ENCODE assay signal across 14 cellular contexts in the genomic region with DNA sequence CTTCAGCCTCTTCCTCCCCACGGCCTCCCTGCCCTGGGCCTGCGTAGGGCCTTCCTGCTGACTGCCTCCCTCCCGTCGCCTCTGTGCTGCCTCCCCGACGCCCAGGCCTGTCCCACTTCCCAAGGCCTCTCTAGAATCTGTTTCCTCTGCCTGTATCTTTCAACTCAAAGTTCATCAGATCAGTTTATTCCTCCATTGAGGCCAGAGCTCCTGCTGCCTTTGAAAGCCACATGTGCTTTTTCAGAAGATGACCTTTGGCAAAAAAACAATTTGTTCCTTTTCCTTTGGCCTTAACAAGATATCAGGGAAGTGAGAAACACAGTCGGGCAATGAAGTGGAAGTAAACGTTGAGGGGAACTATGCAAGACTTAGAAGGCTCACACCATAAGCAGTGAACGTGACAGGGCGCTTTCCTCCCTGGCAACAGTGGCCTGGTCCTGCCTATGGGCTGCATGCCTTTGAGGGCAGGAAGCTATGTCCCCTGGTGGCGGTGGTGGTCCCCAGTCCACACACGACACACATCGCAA.
A peak's percentile ranks its signal among the peaks of the same experiment; 100 is the strongest.
DNase-seq lines count a peak whose midpoint lies in the region; ATAC-seq and TF ChIP-seq lines count a peak whose summit lies in the region.
"Had no signal": no experiment of that assay in that cellular context is flagged by ENCODE, and none has a peak within 500 bp of the region (broad histone marks: within the 10 kb centered on the region; RNA-seq: fewer than 3 reads in every experiment).

No MANE protein-coding gene starts in this region.

- H3K4me1 Mint-ChIP-seq in glutamatergic neuron (ENCODE audit: low read depth, unreplicated experiment) (peaks cover 13% of the 10 kb centered on the region), type B pancreatic cell (ENCODE audit: unreplicated experiment) (peaks cover 28% of the 10 kb centered on the region)
- no peaks in the 10 kb centered on the region for H3K4me1 Mint-ChIP-seq in stimulated activated effector memory CD8-positive, alpha-beta T cell treated with anti-CD3 and anti-CD28 coated beads, Interleukin-12 subunit alpha, Interleukin-12 subunit beta, amount 100 ng/mL, for 72 hours
- H3K4me1 Mint-ChIP-seq: immature natural killer cell had no signal

- peak overlapping the region; percentile 53 for H3K27ac Mint-ChIP-seq in glutamatergic neuron (ENCODE audit: unreplicated experiment)
- peak overlapping the region; percentile 35 for H3K27ac Mint-ChIP-seq in type B pancreatic cell
- H3K27ac Mint-ChIP-seq in stimulated activated effector memory CD8-positive, alpha-beta T cell treated with anti-CD3 and anti-CD28 coated beads, Interleukin-12 subunit alpha, Interleukin-12 subunit beta, amount 100 ng/mL, for 72 hours: no peak overlapping the region
- H3K27ac Mint-ChIP-seq: activated CD4-positive, alpha-beta memory T cell treated with anti-CD3 and anti-CD28 coated beads for 36 hours; immature natural killer cell; stimulated activated naive CD8-positive, alpha-beta T cell treated with anti-CD3 and anti-CD28 coated beads, Interleukin-15, Interleukin-2, amounts not matched to agents 100 ng/mL and 50 ng/mL, for 24 hours; T-helper 1 cell treated with Interleukin-12 subunit alpha and Interleukin-12 subunit beta and Interleukin-4 antibody, amounts not matched to agents 30 μg/mL and 1 μg/mL, for 36 hours had no signal

- no peak for TF ChIP-seq POLR2A in Peyer's patch (IDR thresholded peaks at IDR 0.05)

- peaks cover 5% of the 10 kb centered on the region for H3K9me3 Mint-ChIP-seq in glutamatergic neuron (ENCODE audit: unreplicated experiment)
- no peaks in the 10 kb centered on the region for H3K9me3 Mint-ChIP-seq in type B pancreatic cell
- no peaks in the 10 kb centered on the region for H3K9me3 Mint-ChIP-seq in stimulated activated effector memory CD8-positive, alpha-beta T cell treated with anti-CD3 and anti-CD28 coated beads, Interleukin-12 subunit alpha, Interleukin-12 subunit beta, amount 100 ng/mL, for 72 hours
- H3K9me3 Mint-ChIP-seq: activated CD4-positive, alpha-beta memory T cell treated with anti-CD3 and anti-CD28 coated beads for 36 hours; immature natural killer cell; stimulated activated naive CD8-positive, alpha-beta T cell treated with anti-CD3 and anti-CD28 coated beads, Interleukin-15, Interleukin-2, amounts not matched to agents 100 ng/mL and 50 ng/mL, for 24 hours; T-helper 1 cell treated with Interleukin-12 subunit alpha and Interleukin-12 subunit beta and Interleukin-4 antibody, amounts not matched to agents 30 μg/mL and 1 μg/mL, for 36 hours had no signal

- no peak overlapping the region for H3K4me3 Mint-ChIP-seq in glutamatergic neuron (ENCODE audit: unreplicated experiment)
- peak overlapping the region; percentile 8 for H3K4me3 Mint-ChIP-seq in type B pancreatic cell
- no peak overlapping the region for H3K4me3 Mint-ChIP-seq in stimulated activated effector memory CD8-positive, alpha-beta T cell treated with anti-CD3 and anti-CD28 coated beads, Interleukin-12 subunit alpha, Interleukin-12 subunit beta, amount 100 ng/mL, for 72 hours
- H3K4me3 Mint-ChIP-seq: activated CD4-positive, alpha-beta memory T cell treated with anti-CD3 and anti-CD28 coated beads for 36 hours; immature natural killer cell; stimulated activated naive CD8-positive, alpha-beta T cell treated with anti-CD3 and anti-CD28 coated beads, Interleukin-15, Interleukin-2, amounts not matched to agents 100 ng/mL and 50 ng/mL, for 24 hours; T-helper 1 cell treated with Interleukin-12 subunit alpha and Interleukin-12 subunit beta and Interleukin-4 antibody, amounts not matched to agents 30 μg/mL and 1 μg/mL, for 36 hours had no signal

- H3K4me1 ChIP-seq in Peyer's patch: peaks cover 0 to 11% (median 0%) of the 10 kb centered on the region in 4 donors
- peaks cover 2 to 5% of the 10 kb centered on the region in 2 donors for H3K4me1 ChIP-seq in mucosa of rectum (ENCODE audit: control insufficient read depth in 2 of 2, insufficient read depth in 2 of 2, low read length in 2 of 2)

- DNase-seq in Peyer's patch (no peak), glutamatergic neuron (no peak), type B pancreatic cell (ENCODE audit: extremely low spot score, unreplicated experiment) (no peak), germinal center (ENCODE audit: low spot score) (no peak)
- DNase-seq in stimulated activated effector memory CD8-positive, alpha-beta T cell treated with anti-CD3 and anti-CD28 coated beads, Interleukin-12 subunit alpha, Interleukin-12 subunit beta, amount 100 ng/mL, for 72 hours (ENCODE audit: low spot score in 2 of 2): no peak
- DNase-seq: activated CD4-positive, alpha-beta memory T cell treated with anti-CD3 and anti-CD28 coated beads for 36 hours; activated naive CD4-positive, alpha-beta T cell treated with Interleukin-2 at 50 U/mL for 16 hours; immature natural killer cell; NCI-H1436 treated with DMSO at 0.1 percent for 48 hours; stimulated activated CD4-positive, alpha-beta T cell treated with anti-CD3 and anti-CD28 coated beads, Interleukin-4, amount 100 ng/mL, for 1 hour had no signal

- peak overlapping the region in 3 of 4 donors; percentile 17 to 72 (median 45) for H3K27ac ChIP-seq in Peyer's patch
- H3K27ac ChIP-seq in mucosa of rectum (ENCODE audit: low read depth in 2 of 2, low read length in 2 of 2): peak overlapping the region; percentile 64 to 65

- no peak for ATAC-seq in HG03039 (IDR thresholded peaks at IDR 0.05; ENCODE audit: unreplicated experiment)
- no peak for ATAC-seq in stimulated activated effector memory CD8-positive, alpha-beta T cell treated with anti-CD3 and anti-CD28 coated beads, Interleukin-12 subunit alpha, Interleukin-12 subunit beta, amount 100 ng/mL, for 72 hours

- H3K27me3 Mint-ChIP-seq in glutamatergic neuron (ENCODE audit: unreplicated experiment) (peaks cover 4% of the 10 kb centered on the region), type B pancreatic cell (peaks cover 6% of the 10 kb centered on the region)
- H3K27me3 Mint-ChIP-seq: activated CD4-positive, alpha-beta memory T cell treated with anti-CD3 and anti-CD28 coated beads for 36 hours; stimulated activated naive CD8-positive, alpha-beta T cell treated with anti-CD3 and anti-CD28 coated beads, Interleukin-15, Interleukin-2, amounts not matched to agents 100 ng/mL and 50 ng/mL, for 24 hours had no signal

- H3K36me3 ChIP-seq in Peyer's patch: no peaks in the 10 kb centered on the region
- no peaks in the 10 kb centered on the region for H3K36me3 ChIP-seq in mucosa of rectum (ENCODE audit: control insufficient read depth in 2 of 2, insufficient read depth in 2 of 2, low read length in 2 of 2)

- H3K36me3 Mint-ChIP-seq in glutamatergic neuron (ENCODE audit: unreplicated experiment) (no peaks in the 10 kb centered on the region), type B pancreatic cell (no peaks in the 10 kb centered on the region)
- H3K36me3 Mint-ChIP-seq in stimulated activated effector memory CD8-positive, alpha-beta T cell treated with anti-CD3 and anti-CD28 coated beads, Interleukin-12 subunit alpha, Interleukin-12 subunit beta, amount 100 ng/mL, for 72 hours: no peaks in the 10 kb centered on the region
- H3K36me3 Mint-ChIP-seq: activated CD4-positive, alpha-beta memory T cell treated with anti-CD3 and anti-CD28 coated beads for 36 hours; immature natural killer cell had no signal

- H3K27me3 ChIP-seq in Peyer's patch (no peaks in the 10 kb centered on the region), mucosa of rectum (ENCODE audit: control insufficient read depth in 2 of 2, insufficient read depth in 2 of 2, low read length in 2 of 2) (no peaks in the 10 kb centered on the region)

- H3K9ac ChIP-seq in mucosa of rectum (ENCODE audit: low read depth in 1 of 2, low read length in 2 of 2): no peak overlapping the region

- no peak overlapping the region for H3K4me3 ChIP-seq in Peyer's patch
- no peak overlapping the region for H3K4me3 ChIP-seq in mucosa of rectum (ENCODE audit: low read length in 2 of 2)

- TF ChIP-seq CTCF in Peyer's patch (IDR thresholded peaks at IDR 0.05): no peak
- no peak for TF ChIP-seq CTCF in glutamatergic neuron (IDR thresholded peaks at IDR 0.05; ENCODE audit: partially characterized antibody, unreplicated experiment)
- peak; percentile 27 for TF ChIP-seq CTCF in type B pancreatic cell (conservative IDR thresholded peaks at IDR 0.05)

- H3K9me3 ChIP-seq in Peyer's patch (no peaks in the 10 kb centered on the region), mucosa of rectum (ENCODE audit: control insufficient read depth in 2 of 2, low read length in 2 of 2) (no peaks in the 10 kb centered on the region)
